In the genomic region with DNA sequence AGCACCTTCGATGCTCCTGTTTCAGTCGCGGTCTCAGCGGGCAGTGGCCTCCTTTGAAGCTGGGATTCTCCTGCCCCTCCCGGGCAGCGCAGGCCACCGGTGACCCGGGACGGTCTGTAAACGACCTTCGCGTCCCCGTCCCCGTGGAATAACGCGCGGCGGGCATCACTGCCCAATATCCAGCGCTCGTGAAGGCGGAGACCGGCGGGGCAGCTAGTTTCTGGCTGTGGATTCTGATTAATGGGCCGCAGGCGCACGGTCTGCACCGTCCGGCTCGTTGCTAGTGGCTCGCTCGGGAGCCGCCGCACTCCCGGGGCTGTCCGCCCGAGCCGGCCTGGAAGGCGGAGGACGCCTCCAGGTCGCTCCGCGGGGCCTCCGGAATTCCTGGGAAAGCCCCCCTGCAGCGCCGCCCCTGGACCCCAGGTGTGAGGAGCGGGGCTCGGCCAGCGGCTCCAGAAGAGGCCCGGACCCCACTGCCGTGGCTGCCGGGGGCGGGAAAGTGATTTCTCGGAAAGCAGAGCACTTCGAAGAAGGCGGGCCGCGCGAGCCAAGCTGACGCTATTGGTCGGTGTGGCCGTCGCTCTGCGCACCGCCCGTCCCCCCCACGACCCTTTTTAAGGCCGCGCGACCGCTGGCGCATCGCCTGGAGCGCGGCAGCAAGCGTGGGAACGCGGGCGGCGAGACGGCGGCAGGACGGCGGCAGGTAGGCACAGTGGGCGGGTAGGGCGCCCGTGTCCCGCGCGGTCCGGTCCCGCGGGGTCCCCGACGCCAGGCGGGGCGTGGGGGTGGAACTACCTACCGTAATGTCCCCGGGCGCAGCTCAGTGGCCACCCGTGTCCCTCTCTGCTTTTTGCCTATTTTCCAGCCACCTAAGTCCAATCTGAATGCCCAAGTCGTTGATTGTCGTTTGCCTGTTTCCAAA, we compare ENCODE assay signal across 7 cellular contexts. TPM values are rescaled to one million over a fixed set of nuclear protein-coding genes. Genes with fewer than 3 reads are reported as not detected.
DNase-seq lines count a peak whose midpoint lies in the region; ATAC-seq lines count a peak whose summit lies in the region.

A gene with protein sequence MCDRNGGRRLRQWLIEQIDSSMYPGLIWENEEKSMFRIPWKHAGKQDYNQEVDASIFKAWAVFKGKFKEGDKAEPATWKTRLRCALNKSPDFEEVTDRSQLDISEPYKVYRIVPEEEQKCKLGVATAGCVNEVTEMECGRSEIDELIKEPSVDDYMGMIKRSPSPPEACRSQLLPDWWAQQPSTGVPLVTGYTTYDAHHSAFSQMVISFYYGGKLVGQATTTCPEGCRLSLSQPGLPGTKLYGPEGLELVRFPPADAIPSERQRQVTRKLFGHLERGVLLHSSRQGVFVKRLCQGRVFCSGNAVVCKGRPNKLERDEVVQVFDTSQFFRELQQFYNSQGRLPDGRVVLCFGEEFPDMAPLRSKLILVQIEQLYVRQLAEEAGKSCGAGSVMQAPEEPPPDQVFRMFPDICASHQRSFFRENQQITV (plus strand): TSS at position 642 of the 922 bp plus-strand sequence. CDS start 3,854 bp downstream, outside the sequence.

- DNase-seq in activated CD4-positive, alpha-beta T cell treated with anti-CD3 and anti-CD28 coated beads, Interleukin-2, amount 50 U/mL, for 1 hour: peak; percentile 61
- DNase-seq in dermis blood vessel endothelial cell: peak; percentile 68
- peak; percentile 93 for DNase-seq in mesenteric fat pad (ENCODE audit: low spot score)
- DNase-seq in stimulated activated CD8-positive, alpha-beta memory T cell treated with anti-CD3 and anti-CD28 coated beads, Interleukin-15, amount 100 ng/mL, for 4 hours (ENCODE audit: low read depth in 2 of 2): peak; percentile 64 to 76

- ATAC-seq in GM19023 (IDR thresholded peaks at IDR 0.05; ENCODE audit: unreplicated experiment) (peak; percentile 62), HG03342 (IDR thresholded peaks at IDR 0.05; ENCODE audit: unreplicated experiment) (peak; percentile 43), HG02970 (IDR thresholded peaks at IDR 0.05; ENCODE audit: low FRiP score, unreplicated experiment) (no peak)

RNA-seq across cellular contexts. Expression of the gene that starts here (rescaled TPM):
- total RNA-seq in dermis blood vessel endothelial cell (2.4 and 25.9 TPM in 2 replicates), mesenteric fat pad (112 TPM)
